In the genomic region with DNA sequence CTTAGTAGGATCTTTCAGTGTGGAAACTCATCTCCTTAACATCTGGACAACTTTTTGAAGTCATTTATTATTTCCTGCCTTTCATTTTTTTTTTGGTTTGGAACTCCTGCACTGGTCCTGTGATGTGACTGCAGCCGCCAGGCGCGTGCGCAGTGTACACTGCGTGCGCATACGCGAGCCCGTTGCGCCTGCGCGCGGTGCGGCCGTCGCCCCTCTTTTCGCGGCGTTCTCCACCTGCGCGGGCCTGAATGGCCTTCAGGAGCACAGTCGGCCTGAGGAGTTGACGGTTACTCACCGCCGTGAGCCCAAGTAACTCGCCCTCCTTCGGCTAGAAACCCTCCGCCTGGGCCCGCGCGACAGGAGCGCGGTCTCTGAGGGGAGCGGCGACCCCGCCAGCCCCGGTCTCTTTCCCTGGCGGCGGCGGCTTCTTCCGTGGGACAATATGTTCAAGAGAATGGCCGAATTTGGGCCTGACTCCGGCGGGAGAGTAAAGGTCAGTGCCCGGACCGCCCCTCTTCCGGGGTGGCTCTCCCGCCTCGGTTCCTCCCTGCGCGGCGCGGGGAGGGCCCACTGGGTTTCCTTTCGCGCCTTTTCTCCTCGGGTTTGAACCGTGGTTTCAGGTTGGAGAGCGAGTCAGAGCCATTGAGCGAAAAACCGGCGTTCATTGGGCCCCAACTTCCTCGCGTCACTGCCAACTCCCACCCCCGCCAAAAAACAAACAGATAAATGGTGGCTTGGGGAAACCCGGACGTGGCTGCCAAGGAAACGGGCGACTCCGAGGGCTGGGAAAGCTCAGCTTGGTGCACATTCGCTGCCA, we compare ENCODE assay signal across 8 cellular contexts. TPM values are rescaled to one million over a fixed set of nuclear protein-coding genes. Genes with fewer than 3 reads are reported as not detected.
DNase-seq lines count a peak whose midpoint lies in the region; ATAC-seq and TF ChIP-seq lines count a peak whose summit lies in the region.

YEATS4 (plus strand) TSS at position 213 of the 817 bp plus-strand sequence; CDS start at position 443, 230 bp downstream.

- ATAC-seq in GM19035 (IDR thresholded peaks at IDR 0.05; ENCODE audit: unreplicated experiment): peak; percentile 81
- peak; percentile 90 for ATAC-seq in HG03354 (IDR thresholded peaks at IDR 0.05; ENCODE audit: poor library complexity, severe bottlenecking, unreplicated experiment)

- TF ChIP-seq CTCF in AG09319 (IDR thresholded peaks at IDR 0.05; ENCODE audit: low read depth, low read length): no peak

- DNase-seq in AG09319 (ENCODE audit: extremely low read depth, low read depth): peak; percentile 46
- peak; percentile 90 for DNase-seq in NCI-H446 treated with DMSO at 0.1 percent for 48 hours (lab: John Stamatoyannopoulos, UW)
- DNase-seq in activated CD4-positive, alpha-beta T cell treated with anti-CD3 and anti-CD28 coated beads for 1 hour: peak; percentile 73
- peak; percentile 87 for DNase-seq in cerebellum (ENCODE audit: low spot score)
- peak; percentile 86 for DNase-seq in kidney glomerular epithelial cell (lab: John Stamatoyannopoulos, UW)
- peak; percentile 59 to 69 for DNase-seq in stimulated activated CD4-positive, alpha-beta T cell treated with anti-CD3 and anti-CD28 coated beads, Interleukin-1b, Interleukin-23, amount 100 ng/mL, for 1 hour (ENCODE audit: low read depth in 2 of 2)

RNA-seq across cellular contexts. Expression of gene YEATS4, which starts in this region (rescaled TPM):
- total RNA-seq in cerebellum: 30.1 TPM

Comparison
In these comparisons a context has a peak if more than half of its experiments do, and no peak if none do; other contexts are left out.
1. Peak in every context shown above with its lines: DNase-seq and ATAC-seq.